ENCODE assay signal across 1 cellular context in genomic region chr3:48679416-48680380, GRCh38.
TF ChIP-seq lines count a peak whose summit lies in the region.

No MANE protein-coding gene starts in this region.

TF ChIP-seq in HepG2, 621 proteins besides CTCF, POLR2A, EP300 and RAD21:
- TF ChIP-seq THAP8 (CRISPR knock-in tag; IDR thresholded peaks at IDR 0.05; ENCODE audit: borderline replicate concordance): no peak
- TF ChIP-seq ZFX (CRISPR knock-in tag; IDR thresholded peaks at IDR 0.05; ENCODE audit: low read depth): no peak
- TF ChIP-seq CBX5 (CRISPR knock-in tag; IDR thresholded peaks at IDR 0.05; ENCODE audit: borderline replicate concordance): no peak
- no peak for TF ChIP-seq MYC (CRISPR knock-in tag; IDR thresholded peaks at IDR 0.05; ENCODE audit: borderline replicate concordance)
- no peak for TF ChIP-seq HOXD1 (CRISPR knock-in tag; IDR thresholded peaks at IDR 0.05)
- no peak for TF ChIP-seq ZNF142 (CRISPR knock-in tag; IDR thresholded peaks at IDR 0.05)
- TF ChIP-seq AGO2 (optimal IDR thresholded peaks at IDR 0.05; ENCODE audit: low read depth, low read length): peak; percentile 4
- no peak for TF ChIP-seq RBM39 (IDR thresholded peaks at IDR 0.05; ENCODE audit: low read depth, low read length, poor library complexity, severe bottlenecking)
